Comparison of ENCODE assay signal across 8 cellular contexts in the genomic region with DNA sequence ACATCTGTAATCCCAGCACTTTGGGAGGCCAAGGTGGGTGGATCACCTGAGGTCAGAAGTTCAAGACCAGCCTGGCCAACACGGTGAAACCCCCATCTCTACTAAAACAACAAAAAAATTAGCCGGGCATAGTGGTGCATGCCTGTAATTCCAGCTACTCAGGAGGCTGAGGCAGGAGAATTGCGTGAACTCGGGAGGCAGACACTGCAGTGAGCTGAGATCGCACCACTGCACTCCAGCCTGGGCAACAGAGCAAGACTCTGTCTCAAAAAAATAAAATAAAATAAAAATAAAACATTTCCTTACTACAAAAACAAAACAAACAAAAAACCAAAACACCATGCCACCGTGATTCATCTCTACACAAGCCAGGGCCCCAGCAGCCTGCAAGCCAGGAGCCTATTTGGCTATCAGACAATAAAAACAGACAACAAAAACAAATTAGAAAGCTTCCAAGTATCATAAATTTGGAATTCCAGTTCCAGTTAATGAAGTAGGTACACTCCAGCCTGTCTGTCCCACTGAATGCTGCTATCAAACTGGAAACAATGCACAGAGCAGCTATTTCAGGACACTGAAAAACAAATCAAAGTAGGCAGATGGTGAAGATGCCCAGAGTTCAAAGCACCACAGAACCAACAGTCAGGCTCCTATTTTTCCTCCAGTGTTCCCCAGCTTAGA. TPM values are rescaled to one million over a fixed set of nuclear protein-coding genes. Genes with fewer than 3 reads are reported as not detected.
DNase-seq lines count a peak whose midpoint lies in the region; ATAC-seq, FAIRE-seq and TF ChIP-seq lines count a peak whose summit lies in the region.
"Not testable (repeated sequence)": the region's sequence is repeated elsewhere in the genome, so short reads cannot be mapped to it uniquely, and the experiment has no call there.

No MANE protein-coding gene starts in this region.

- TF ChIP-seq CTCF in astrocyte (IDR thresholded peaks at IDR 0.05; ENCODE audit: insufficient read depth, low read depth, low read length); heart left ventricle (IDR thresholded peaks at IDR 0.05); gastrocnemius medialis (IDR thresholded peaks at IDR 0.05 in 4 of 5, conservative IDR thresholded peaks at IDR 0.05 in 1 of 5); tibial artery (IDR thresholded peaks at IDR 0.05): not testable (repeated sequence)

- not testable (repeated sequence) for H3K27me3 Mint-ChIP-seq in astrocyte (ENCODE audit: low read depth, unreplicated experiment)

- not testable (repeated sequence) for TF ChIP-seq POLR2A in heart left ventricle (IDR thresholded peaks at IDR 0.05); gastrocnemius medialis (IDR thresholded peaks at IDR 0.05)

- H3K27me3 ChIP-seq in astrocyte (ENCODE audit: insufficient read depth, low read length); endocrine pancreas (ENCODE audit: control insufficient read depth, insufficient read depth, low read length); heart left ventricle; muscle layer of colon (ENCODE audit: control insufficient read depth in 1 of 2, insufficient read depth in 2 of 2, low read length in 2 of 2); gastrocnemius medialis; tibial artery: not testable (repeated sequence)

- peaks cover 23% of the 10 kb centered on the region for H3K4me1 ChIP-seq in astrocyte (ENCODE audit: insufficient read depth, low read length)
- H3K4me1 ChIP-seq in endocrine pancreas (ENCODE audit: control insufficient read depth, insufficient read depth, low read length), result peaks cover 19% of the 10 kb centered on the region
- H3K4me1 ChIP-seq in heart left ventricle, result peaks cover 3 to 32% (median 25%) of the 10 kb centered on the region in 12 donors
- H3K4me1 ChIP-seq in muscle layer of colon (ENCODE audit: insufficient read depth, low read length), result peaks cover 24% of the 10 kb centered on the region
- H3K4me1 ChIP-seq in gastrocnemius medialis, result peaks cover 10 to 17% of the 10 kb centered on the region in 2 donors
- peaks cover 0 to 30% (median 23%) of the 10 kb centered on the region in 4 donors for H3K4me1 ChIP-seq in tibial artery

- not testable (repeated sequence) for H3K27ac ChIP-seq in astrocyte (ENCODE audit: low read depth, low read length)
- H3K27ac ChIP-seq in heart left ventricle (peak overlapping the region in 11 of 12 donors; percentile 5 to 78 (median 51)), muscle layer of colon (ENCODE audit: low read depth, low read length) (peak overlapping the region; percentile 35), gastrocnemius medialis (peak overlapping the region; percentile 11 to 72 (median 62)), tibial artery (peak overlapping the region; percentile 67 to 71)

- DNase-seq in DMS 273 (lab: John Stamatoyannopoulos, UW; ENCODE audit: unreplicated experiment) (peak; percentile 61), NCI-H2171 treated with DMSO at 0.1 percent for 48 hours (lab: John Stamatoyannopoulos, UW) (peak; percentile 38)
- DNase-seq in astrocyte (ENCODE audit: low read depth); heart left ventricle; gastrocnemius medialis; tibial artery: not testable (repeated sequence)

- WGBS in heart left ventricle, 4 donors, result 84 to 86% (median 84%) methylated on average over 6 of the region's 6 CpGs

- H3K36me3 Mint-ChIP-seq in astrocyte (ENCODE audit: low read depth, unreplicated experiment), result not testable (repeated sequence)

- H3K4me3 ChIP-seq in astrocyte (ENCODE audit: insufficient read depth, low read depth, low read length); endocrine pancreas (ENCODE audit: control insufficient read depth, insufficient read depth, low read length); heart left ventricle; muscle layer of colon (ENCODE audit: low read depth in 1 of 2, low read length in 2 of 2); gastrocnemius medialis; tibial artery: not testable (repeated sequence)

- in situ Hi-C loops in gastrocnemius medialis (cut with MboI; ENCODE audit: low sequenced_read_pairs in 4 of 4), result not testable (repeated sequence)

- not testable (repeated sequence) for H3K9me3 ChIP-seq in astrocyte (ENCODE audit: insufficient read depth, low read depth, low read length); endocrine pancreas (ENCODE audit: control insufficient read depth, low read length); heart left ventricle; muscle layer of colon (ENCODE audit: low read length); gastrocnemius medialis; tibial artery

- peak overlapping the region; percentile 86 for H3K27ac Mint-ChIP-seq in astrocyte (ENCODE audit: unreplicated experiment)

- H3K9ac ChIP-seq in astrocyte (ENCODE audit: low read length) (peak overlapping the region; percentile 34), endocrine pancreas (ENCODE audit: control insufficient read depth, insufficient read depth, low read length) (peak overlapping the region; percentile 13)
- H3K9ac ChIP-seq in muscle layer of colon (ENCODE audit: low read length), result not testable (repeated sequence)

- H3K36me3 ChIP-seq in astrocyte (ENCODE audit: insufficient read depth, low read length); endocrine pancreas (ENCODE audit: control insufficient read depth, insufficient read depth, low read length); heart left ventricle; muscle layer of colon (ENCODE audit: insufficient read depth, low read length); gastrocnemius medialis; tibial artery: not testable (repeated sequence)

- H3K79me2 ChIP-seq in astrocyte (ENCODE audit: insufficient read depth, low read length), result not testable (repeated sequence)

- intact Hi-C loops in heart left ventricle (cut with DNase I), result loop anchor here in 4 of 10 donors (2.0 to 10.0 kb wide), 5 partner anchors 53 to 209 kb away; a partner anchor contains a TSS
- intact Hi-C loops in gastrocnemius medialis (cut with DNase I; ENCODE audit: low total_unique reads), result loop anchor here (1.0 to 2.0 kb wide), 2 partner anchors 34 to 89 kb away; a partner anchor contains a TSS
- intact Hi-C loops in tibial artery (cut with DNase I; ENCODE audit: low total_unique reads), result not testable (repeated sequence)

- H3K9me3 Mint-ChIP-seq in astrocyte (ENCODE audit: unreplicated experiment), result not testable (repeated sequence)

- H3K4me3 Mint-ChIP-seq in astrocyte (ENCODE audit: unreplicated experiment), result not testable (repeated sequence)

- ATAC-seq in heart left ventricle, result peak in 3 of 4 donors; percentile 32 to 44 (median 37)
- ATAC-seq in gastrocnemius medialis, result not testable (repeated sequence)

- H2AFZ ChIP-seq in astrocyte (ENCODE audit: low read depth, low read length), result not testable (repeated sequence)

- not testable (repeated sequence) for FAIRE-seq in astrocyte (lab: Jason Lieb, UNC)

- H4K20me1 ChIP-seq in astrocyte (ENCODE audit: insufficient read depth, low read length), result not testable (repeated sequence)

- peaks cover 16% of the 10 kb centered on the region for H3K4me1 Mint-ChIP-seq in astrocyte (ENCODE audit: low read depth, unreplicated experiment)

- not testable (repeated sequence) for H3K4me2 ChIP-seq in astrocyte (ENCODE audit: low read length)

RNA-seq across cellular contexts. Expression of a gene that starts 34.7 kb away (rescaled TPM):
- total RNA-seq in astrocyte, result 20.2 and 20.9 TPM in 2 replicates
- total RNA-seq in heart left ventricle, result 10 to 100 TPM in 7 of 9 donors, 1 to 10 TPM in 2; 8.1 to 22.5 (median 12.2) TPM
- polyA plus RNA-seq in heart left ventricle, result 10 to 100 TPM in 1 of 2 donors, 1 to 10 TPM in 1; 4.5 to 13.8 TPM
- 10 to 100 TPM in 1 of 4 donors, 1 to 10 TPM in 3; 5.7 to 15.0 (median 7.2) TPM for total RNA-seq in gastrocnemius medialis

RNA-seq across cellular contexts. Expression of a gene that starts 57.3 kb away (rescaled TPM):
- total RNA-seq in astrocyte (62.0 and 62.4 TPM in 2 replicates), heart left ventricle (10 to 100 TPM in 4 of 9 donors, 1 to 10 TPM in 5; 5.8 to 30.9 (median 9.6) TPM), gastrocnemius medialis (10 to 100 TPM in 1 of 4 donors, 1 to 10 TPM in 3; 2.6 to 11.3 (median 5.1) TPM)
- polyA plus RNA-seq in heart left ventricle, result 10 to 100 TPM in 1 of 2 donors, 1 to 10 TPM in 1; 6.5 to 13.5 TPM
